In the genomic region with DNA sequence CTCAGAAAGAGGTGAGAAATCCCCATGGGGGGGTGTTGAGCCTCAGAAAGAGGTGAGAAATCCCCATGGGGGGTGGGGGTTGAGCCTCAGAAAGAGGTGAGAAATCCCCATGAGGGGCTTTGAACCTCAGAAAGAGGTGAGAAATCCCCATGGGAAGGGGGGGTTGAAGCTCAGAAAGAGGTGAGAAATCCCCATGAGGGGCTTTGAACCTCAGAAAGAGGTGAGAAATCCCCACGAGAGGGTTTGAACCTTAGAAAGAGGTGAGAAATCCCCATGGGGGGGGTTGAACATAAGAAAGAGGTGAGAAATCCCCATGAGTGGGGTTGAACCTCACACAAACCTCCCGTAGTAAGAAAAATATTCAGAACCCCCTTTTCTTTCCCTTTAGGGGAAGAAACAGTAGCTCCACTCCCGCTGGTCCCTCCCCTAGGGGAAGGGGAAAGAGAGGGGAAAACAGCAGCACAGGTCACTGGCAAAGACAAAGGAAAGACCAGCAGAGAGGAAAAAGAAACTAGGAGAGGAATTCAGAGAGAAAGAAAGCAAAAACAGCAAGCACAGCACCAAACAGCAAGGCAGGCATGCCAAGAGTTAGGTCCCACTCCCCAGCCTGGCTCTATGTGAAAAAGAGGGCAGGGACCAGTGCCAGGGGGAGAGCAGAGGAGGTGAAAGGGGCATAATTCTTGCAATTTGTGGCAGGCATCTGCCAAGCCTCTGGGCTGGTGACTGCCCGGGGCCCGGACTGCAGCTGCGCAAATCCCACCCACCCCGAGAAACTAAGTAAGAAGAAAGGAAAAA, we compare ENCODE assay signal across 14 cellular contexts. TPM values are rescaled to one million over a fixed set of nuclear protein-coding genes. Genes with fewer than 3 reads are reported as not detected.
DNase-seq lines count a peak whose midpoint lies in the region; ATAC-seq lines count a peak whose summit lies in the region.
"Had no signal": no experiment of that assay in that cellular context is flagged by ENCODE, and none has a peak within 500 bp of the region (broad histone marks: within the 10 kb centered on the region; RNA-seq: fewer than 3 reads in every experiment).

No MANE protein-coding gene starts in this region.

- no peaks in the 10 kb centered on the region for H3K9me3 Mint-ChIP-seq in T-helper 2 cell treated with Interferon-gamma antibody and Interleukin-4, amounts not matched to agents 5 μg/mL and 100 μg/mL, for 36 hours
- no peaks in the 10 kb centered on the region for H3K9me3 Mint-ChIP-seq in activated naive CD8-positive, alpha-beta T cell (ENCODE audit: low read depth)
- peaks cover 0 to 3% (median 0%) of the 10 kb centered on the region in 7 donors for H3K9me3 Mint-ChIP-seq in naive B cell

- peak overlapping the region; percentile 19 for H3K27ac Mint-ChIP-seq in T-helper 2 cell treated with Interferon-gamma antibody and Interleukin-4, amounts not matched to agents 5 μg/mL and 100 μg/mL, for 36 hours
- peak overlapping the region; percentile 87 for H3K27ac Mint-ChIP-seq in activated naive CD8-positive, alpha-beta T cell
- peak overlapping the region in 4 of 6 donors; percentile 28 to 97 (median 86) for H3K27ac Mint-ChIP-seq in naive B cell
- H3K27ac Mint-ChIP-seq: CD14-positive monocyte had no signal

- no peaks in the 10 kb centered on the region for H3K27me3 Mint-ChIP-seq in T-helper 2 cell treated with Interferon-gamma antibody and Interleukin-4, amounts not matched to agents 5 μg/mL and 100 μg/mL, for 36 hours (ENCODE audit: low read depth)
- H3K27me3 Mint-ChIP-seq in activated naive CD8-positive, alpha-beta T cell: peaks cover 3% of the 10 kb centered on the region
- H3K27me3 Mint-ChIP-seq in naive B cell: peaks cover 3 to 15% (median 9%) of the 10 kb centered on the region in 3 donors

- ATAC-seq in GM18907 (IDR thresholded peaks at IDR 0.05; ENCODE audit: unreplicated experiment) (peak; percentile 41), naive B cell (ENCODE audit: low read depth in 2 of 2) (peak; percentile 36 to 51)
- ATAC-seq: PC-3 had no signal

- DNase-seq in T-helper 2 cell treated with Interferon-gamma antibody and Interleukin-4, amounts not matched to agents 5 μg/mL and 100 μg/mL, for 36 hours (ENCODE audit: low spot score): no peak
- DNase-seq in T-helper 2 cell (no peak), naive B cell (no peak), GDM1 (lab: John Stamatoyannopoulos, UW) (no peak), NCI-H1048 (lab: John Stamatoyannopoulos, UW) (no peak), NOMO-1 treated with DMSO at 0.1 percent for 48 hours (lab: John Stamatoyannopoulos, UW; ENCODE audit: unreplicated experiment) (no peak)
- DNase-seq: 8988T, MV-4-11, NCI-H345, PC-3, sigmoid colon had no signal

- no peaks in the 10 kb centered on the region for H3K36me3 Mint-ChIP-seq in T-helper 2 cell treated with Interferon-gamma antibody and Interleukin-4, amounts not matched to agents 5 μg/mL and 100 μg/mL, for 36 hours (ENCODE audit: low read depth)
- H3K36me3 Mint-ChIP-seq in activated naive CD8-positive, alpha-beta T cell: no peaks in the 10 kb centered on the region
- no peaks in the 10 kb centered on the region for H3K36me3 Mint-ChIP-seq in naive B cell
- H3K36me3 Mint-ChIP-seq: CD14-positive monocyte had no signal

- peaks cover 13% of the 10 kb centered on the region for H3K4me1 Mint-ChIP-seq in T-helper 2 cell treated with Interferon-gamma antibody and Interleukin-4, amounts not matched to agents 5 μg/mL and 100 μg/mL, for 36 hours (ENCODE audit: low read depth)
- H3K4me1 Mint-ChIP-seq in activated naive CD8-positive, alpha-beta T cell (ENCODE audit: low read depth): peaks cover 40% of the 10 kb centered on the region
- peaks cover 0 to 2% (median 0%) of the 10 kb centered on the region in 3 donors for H3K4me1 Mint-ChIP-seq in naive B cell
- H3K4me1 Mint-ChIP-seq: CD14-positive monocyte had no signal

- no peak overlapping the region for H3K4me3 Mint-ChIP-seq in T-helper 2 cell treated with Interferon-gamma antibody and Interleukin-4, amounts not matched to agents 5 μg/mL and 100 μg/mL, for 36 hours
- H3K4me3 Mint-ChIP-seq in activated naive CD8-positive, alpha-beta T cell: no peak overlapping the region
- peak overlapping the region in 2 of 8 donors; percentile 0 to 14 for H3K4me3 Mint-ChIP-seq in naive B cell
- H3K4me3 Mint-ChIP-seq: CD14-positive monocyte had no signal

RNA-seq across cellular contexts. Expression of gene GOPC, which starts 14.9 kb away (rescaled TPM):
- 10 to 100 TPM in 4 of 6 donors, 1 to 10 TPM in 2; 7.0 to 14.0 (median 11.5) TPM for polyA plus RNA-seq in naive B cell (ENCODE audit: low read depth in 6 of 6)

RNA-seq across cellular contexts. Expression of gene NUS1, which starts 58.1 kb away (rescaled TPM):
- polyA plus RNA-seq in naive B cell (ENCODE audit: low read depth in 6 of 6): 10 to 100 TPM; 10.8 to 22.8 (median 13.4) TPM

Comparison
In these comparisons a context has a peak if more than half of its experiments do, and no peak if none do; other contexts are left out.
1. H3K27ac Mint-ChIP-seq: peak in every context shown above with its lines; median percentile 87 in activated naive CD8-positive, alpha-beta T cell; 86 in naive B cell; 19 in T-helper 2 cell treated with Interferon-gamma antibody and Interleukin-4, amounts not matched to agents 5 μg/mL and 100 μg/mL, for 36 hours.